9 cellular contexts compared by ENCODE assay signal in the genomic region with DNA sequence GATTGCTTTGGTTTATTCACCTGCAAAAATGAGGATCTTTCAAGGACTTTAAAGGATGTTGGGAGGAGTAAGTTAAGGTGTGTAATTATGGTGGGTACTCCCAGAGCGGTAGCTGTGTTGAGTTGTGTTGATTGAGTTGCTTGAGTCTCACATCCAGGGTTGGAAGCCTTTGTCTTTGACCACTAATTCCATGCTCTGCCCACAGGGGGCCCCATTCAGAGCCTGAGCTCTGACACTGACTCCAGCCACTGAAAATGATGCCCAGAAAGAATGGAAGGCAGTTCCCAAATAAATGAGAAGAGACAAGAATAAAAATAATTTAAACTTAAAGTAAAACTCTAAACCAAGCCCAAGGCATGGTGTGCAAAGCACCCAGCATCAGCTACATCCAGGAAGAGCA.
DNase-seq lines count a peak whose midpoint lies in the region; ATAC-seq, FAIRE-seq and TF ChIP-seq lines count a peak whose summit lies in the region.
"Had no signal": no experiment of that assay in that cellular context is flagged by ENCODE, and none has a peak within 500 bp of the region (broad histone marks: within the 10 kb centered on the region; RNA-seq: fewer than 3 reads in every experiment).

No MANE protein-coding gene starts in this region.

- H3K27ac ChIP-seq in H9 (ENCODE audit: insufficient read length, low read depth, low read length) (no peak overlapping the region), astrocyte (ENCODE audit: low read depth, low read length) (no peak overlapping the region), right lobe of liver (no peak overlapping the region), psoas muscle (no peak overlapping the region)

- H3K56ac ChIP-seq in H9 (ENCODE audit: insufficient read length, low read depth, low read length) = no peak overlapping the region

- H3K9me3 Mint-ChIP-seq in Calu3 (ENCODE audit: low read depth, unreplicated experiment) (no peaks in the 10 kb centered on the region), H9 (peaks cover 0 to 4% of the 10 kb centered on the region in 2 experiments; a peak in 3 of 5 replicates), astrocyte (ENCODE audit: unreplicated experiment) (peaks cover 3% of the 10 kb centered on the region)
- H3K9me3 Mint-ChIP-seq: stimulated activated naive CD8-positive, alpha-beta T cell treated with anti-CD3 and anti-CD28 coated beads, Interleukin-15, Interleukin-2, amounts not matched to agents 100 ng/mL and 50 ng/mL, for 24 hours had no signal

- H2BK20ac ChIP-seq in H9 (ENCODE audit: low read depth, low read length, poor library complexity, severe bottlenecking) = no peak overlapping the region

- no peak overlapping the region for H4K8ac ChIP-seq in H9 (replicated peaks; ENCODE audit: insufficient read length, low read depth, low read length)

- H3K79me1 ChIP-seq in H9 (ENCODE audit: insufficient read depth, low read depth, low read length, poor library complexity, severe bottlenecking) = no peaks in the 10 kb centered on the region

- no peak for TF ChIP-seq POLR2A in right lobe of liver (IDR thresholded peaks at IDR 0.05)

- H3K9ac ChIP-seq in H9 (ENCODE audit: extremely low read depth, insufficient read length, low read length) (no peak overlapping the region), astrocyte (ENCODE audit: low read length) (no peak overlapping the region)

- TF ChIP-seq CTCF in Calu3 (IDR thresholded peaks at IDR 0.05; ENCODE audit: unreplicated experiment) = peak; percentile 12
- TF ChIP-seq CTCF in H9 (conservative IDR thresholded peaks at IDR 0.05) = peak; percentile 75
- TF ChIP-seq CTCF in astrocyte (IDR thresholded peaks at IDR 0.05; ENCODE audit: insufficient read depth, low read depth, low read length) = peak; percentile 24
- TF ChIP-seq CTCF in right lobe of liver (IDR thresholded peaks at IDR 0.05) = peak; percentile 38 to 58 (median 42)
- TF ChIP-seq CTCF in psoas muscle (IDR thresholded peaks at IDR 0.05) = no peak

- H3K4me3 Mint-ChIP-seq in Calu3 (ENCODE audit: low read depth, unreplicated experiment) (no peak overlapping the region), H9 (no peak overlapping the region), astrocyte (ENCODE audit: unreplicated experiment) (no peak overlapping the region)
- H3K4me3 Mint-ChIP-seq: stimulated activated naive CD8-positive, alpha-beta T cell treated with anti-CD3 and anti-CD28 coated beads, Interleukin-15, Interleukin-2, amounts not matched to agents 100 ng/mL and 50 ng/mL, for 24 hours had no signal

- no peak overlapping the region for H3K4ac ChIP-seq in H9 (ENCODE audit: low read depth, low read length)

- no peak overlapping the region for H3T11ph ChIP-seq in H9 (ENCODE audit: low read length)

- DNase-seq in Calu3 (no peak), H9 (peak; percentile 74), astrocyte (ENCODE audit: low read depth) (no peak), right lobe of liver (no peak), psoas muscle (no peak), mesenteric fat pad (ENCODE audit: low spot score) (no peak)
- no peak for DNase-seq in stimulated activated CD4-positive, alpha-beta T cell treated with anti-CD3 and anti-CD28 coated beads, Interleukin-1b, Interleukin-23, amount 100 ng/mL, for 48 hours

- H4K20me1 ChIP-seq in H9 (ENCODE audit: control insufficient read depth, insufficient read depth, insufficient read length) (no peaks in the 10 kb centered on the region), astrocyte (ENCODE audit: insufficient read depth, low read length) (no peaks in the 10 kb centered on the region)

- H2BK5ac ChIP-seq in H9 (ENCODE audit: insufficient read length, low read length) = no peak overlapping the region

- no peak overlapping the region for H4K91ac ChIP-seq in H9 (ENCODE audit: insufficient read length, low read depth, low read length)

- no peak overlapping the region for H2AK5ac ChIP-seq in H9 (ENCODE audit: insufficient read length, low read length)

- H3K9me3 ChIP-seq in H9 (ENCODE audit: control insufficient read depth, low read depth, low read length) (no peaks in the 10 kb centered on the region), astrocyte (ENCODE audit: insufficient read depth, low read depth, low read length) (no peaks in the 10 kb centered on the region), right lobe of liver (no peaks in the 10 kb centered on the region), psoas muscle (no peaks in the 10 kb centered on the region)

- no peak overlapping the region for H4K5ac ChIP-seq in H9 (ENCODE audit: insufficient read length, low read depth, low read length)

- FAIRE-seq in astrocyte (lab: Jason Lieb, UNC) = no peak

- H3K23me2 ChIP-seq in H9 (ENCODE audit: insufficient read length, low read depth, low read length, poor library complexity, severe bottlenecking) = no peaks in the 10 kb centered on the region

- no peak overlapping the region for H3K18ac ChIP-seq in H9 (ENCODE audit: insufficient read length, low read depth, low read length)

- no peak overlapping the region for H3K23ac ChIP-seq in H9 (ENCODE audit: insufficient read length, low read depth, low read length)

- no peak overlapping the region for H3K14ac ChIP-seq in H9 (ENCODE audit: insufficient read depth, low read length)

- H2AFZ ChIP-seq in H9 (ENCODE audit: low read length) (no peak overlapping the region), astrocyte (ENCODE audit: low read depth, low read length) (no peak overlapping the region)

- H3K4me2 ChIP-seq in H9 (ENCODE audit: insufficient read depth, insufficient read length, low read length) (no peak overlapping the region), astrocyte (ENCODE audit: low read length) (no peak overlapping the region)

- no CpG with 5 or more reads among the region's 1 CpG for WGBS in H9 (ENCODE audit: extremely low coverage, insufficient read length, low lambda C conversion rate)
- WGBS in right lobe of liver (ENCODE audit: insufficient coverage, low coverage, low lambda C conversion rate, missing lambda C conversion rate) = no CpG with 5 or more reads among the region's 1 CpG
- WGBS in psoas muscle, 3 donors = 40 to 78% (median 64%) methylated on average over 1 of the region's 1 CpG

- H3K4me3 ChIP-seq in astrocyte (ENCODE audit: insufficient read depth, low read depth, low read length) (no peak overlapping the region), right lobe of liver (no peak overlapping the region), psoas muscle (no peak overlapping the region)

- ATAC-seq in right lobe of liver (peak; percentile 45 to 75 (median 54)), psoas muscle (no peak), GM18498 (IDR thresholded peaks at IDR 0.05; ENCODE audit: unreplicated experiment) (no peak)

- no peaks in the 10 kb centered on the region for H3K36me3 ChIP-seq in astrocyte (ENCODE audit: insufficient read depth, low read length)
- H3K36me3 ChIP-seq in right lobe of liver = no peaks in the 10 kb centered on the region
- H3K36me3 ChIP-seq in psoas muscle (ENCODE audit: insufficient read depth in 1 of 2, low read depth in 1 of 2) = no peaks in the 10 kb centered on the region

- H3K27ac Mint-ChIP-seq in Calu3 (ENCODE audit: unreplicated experiment) (no peak overlapping the region), H9 (no peak overlapping the region), astrocyte (ENCODE audit: unreplicated experiment) (no peak overlapping the region)
- H3K27ac Mint-ChIP-seq: stimulated activated naive CD8-positive, alpha-beta T cell treated with anti-CD3 and anti-CD28 coated beads, Interleukin-15, Interleukin-2, amounts not matched to agents 100 ng/mL and 50 ng/mL, for 24 hours had no signal

- H3K36me3 Mint-ChIP-seq in Calu3 (ENCODE audit: insufficient read depth, unreplicated experiment) (no peaks in the 10 kb centered on the region), H9 (ENCODE audit: insufficient read depth in 1 of 3, low read depth in 3 of 3) (no peaks in the 10 kb centered on the region), astrocyte (ENCODE audit: low read depth, unreplicated experiment) (peaks cover 5% of the 10 kb centered on the region)

- H3K4me1 ChIP-seq in H9 (ENCODE audit: insufficient read depth, low read length) (no peaks in the 10 kb centered on the region; the same call in 1 of the 2 replicates), astrocyte (ENCODE audit: insufficient read depth, low read length) (peaks cover 14% of the 10 kb centered on the region), right lobe of liver (no peaks in the 10 kb centered on the region), psoas muscle (no peaks in the 10 kb centered on the region)

- CTCF ChIA-PET in Calu3 (lab: Charles Lee) = no interaction called here

- intact Hi-C loops in Calu3 (cut with micrococcal nuclease; ENCODE audit: unreplicated experiment) (no loop called here), right lobe of liver (cut with DNase I) (no loop called here), psoas muscle (cut with DNase I) (no loop called here)

- H2BK12ac ChIP-seq in H9 (ENCODE audit: insufficient read length, low read depth, low read length) = no peak overlapping the region

- H3K4me1 Mint-ChIP-seq in Calu3 (ENCODE audit: low read depth, unreplicated experiment) (no peaks in the 10 kb centered on the region), H9 (peaks cover 22 to 27% of the 10 kb centered on the region in 2 experiments), astrocyte (ENCODE audit: low read depth, unreplicated experiment) (peaks cover 8% of the 10 kb centered on the region)

- no TSS peak for BruUV-seq in Calu3 (replicated peaks; lab: Mats Ljungman, UMichigan)

- no peak overlapping the region for H2BK120ac ChIP-seq in H9 (ENCODE audit: low read depth, low read length, poor library complexity, severe bottlenecking)

- H3K27me3 ChIP-seq in H9 (ENCODE audit: insufficient read depth, low read length) = no peaks in the 10 kb centered on the region
- H3K27me3 ChIP-seq in astrocyte (ENCODE audit: insufficient read depth, low read length) = no peaks in the 10 kb centered on the region
- no peaks in the 10 kb centered on the region for H3K27me3 ChIP-seq in right lobe of liver
- no peaks in the 10 kb centered on the region for H3K27me3 ChIP-seq in psoas muscle (ENCODE audit: insufficient read depth in 3 of 3, low read length in 2 of 3)

- H2BK15ac ChIP-seq in H9 (ENCODE audit: low read depth, low read length) = no peak overlapping the region

- H3K79me2 ChIP-seq in H9 (ENCODE audit: insufficient read depth, low read length) (no peaks in the 10 kb centered on the region), astrocyte (ENCODE audit: insufficient read depth, low read length) (no peaks in the 10 kb centered on the region)

- H3K27me3 Mint-ChIP-seq in Calu3 (ENCODE audit: unreplicated experiment) = peaks cover 96% of the 10 kb centered on the region
- no peaks in the 10 kb centered on the region; the same call in none of the 2 replicates for H3K27me3 Mint-ChIP-seq in H9 (ENCODE audit: low read depth)
- H3K27me3 Mint-ChIP-seq in astrocyte (ENCODE audit: low read depth, unreplicated experiment) = peaks cover 3% of the 10 kb centered on the region
- H3K27me3 Mint-ChIP-seq: stimulated activated naive CD8-positive, alpha-beta T cell treated with anti-CD3 and anti-CD28 coated beads, Interleukin-15, Interleukin-2, amounts not matched to agents 100 ng/mL and 50 ng/mL, for 24 hours had no signal

Comparison
In these comparisons a context has a peak if more than half of its experiments do, and no peak if none do; other contexts are left out.
1. ATAC-seq: peak in right lobe of liver (4 of 4); none in psoas muscle (0 of 4) and GM18498 (single experiment).